Comparison of ENCODE assay signal across 1 cellular context in the genomic region with DNA sequence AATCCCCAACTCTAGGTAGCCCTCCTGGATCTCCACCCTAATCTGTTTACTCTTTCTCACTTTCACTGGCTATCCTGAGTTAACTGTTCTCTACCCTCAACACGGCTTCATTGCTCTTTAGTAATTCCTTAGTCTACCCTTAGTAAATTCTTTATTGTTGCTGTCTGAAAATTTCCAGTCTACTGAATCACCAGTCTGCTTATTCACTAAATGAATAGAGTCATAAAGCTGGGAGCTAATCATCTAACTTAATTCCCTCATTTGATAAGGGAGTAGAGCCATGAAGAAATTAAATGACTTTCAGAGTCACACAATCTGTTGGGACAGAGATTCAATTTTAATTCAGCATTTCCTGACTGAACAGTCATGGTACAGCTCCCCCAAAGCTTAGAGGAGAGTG.
TF ChIP-seq lines count a peak whose summit lies in the region.

No MANE protein-coding gene starts in this region.

TF ChIP-seq in HepG2, 621 proteins besides CTCF, POLR2A, EP300 and RAD21:
- TF ChIP-seq, protein P1, sequence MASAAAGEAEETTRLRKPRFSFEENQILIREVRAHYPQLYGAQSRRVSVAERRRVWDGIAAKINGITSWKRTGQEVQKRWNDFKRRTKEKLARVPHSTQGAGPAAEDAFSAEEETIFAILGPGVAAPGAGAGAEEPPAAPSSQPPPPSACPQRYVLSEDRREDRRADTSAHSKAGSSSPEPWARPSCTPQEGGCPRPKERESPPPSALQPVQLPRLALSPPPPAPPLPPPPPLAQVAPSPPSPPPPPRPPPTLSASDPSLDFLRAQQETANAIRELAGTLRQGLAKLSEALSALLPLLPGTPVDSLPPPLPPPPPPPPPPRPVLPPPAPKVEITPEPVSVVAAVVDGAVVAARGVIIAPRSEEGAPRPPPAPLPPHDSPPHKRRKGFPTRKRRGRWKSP (CRISPR knock-in tag; IDR thresholded peaks at IDR 0.05) = no peak
- 0 out of 2 replicates have a peak, but pooled peaks have one; percentile 11 for TF ChIP-seq TCF7L2 (IDR thresholded peaks at IDR 0.05; ENCODE audit: low read depth, low read length)
